In the genomic region with DNA sequence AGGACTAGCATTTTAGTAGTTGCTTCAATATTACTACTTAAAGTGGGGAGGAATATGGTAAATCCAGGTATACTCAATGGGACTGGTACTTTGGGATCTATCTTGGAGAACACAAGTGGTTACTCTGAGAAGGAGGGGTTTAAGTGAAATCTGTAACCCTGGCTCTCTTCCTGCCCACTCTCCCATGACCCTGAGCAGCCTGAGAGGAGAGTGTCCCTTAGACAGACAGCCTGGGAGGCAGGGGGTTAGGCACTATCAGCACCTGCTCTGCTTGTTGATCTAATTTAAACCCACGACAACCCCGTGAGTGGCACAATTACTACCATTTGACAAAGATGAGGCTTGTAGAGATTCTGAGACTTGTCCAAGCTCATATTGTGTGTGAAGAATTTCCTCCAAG, we compare ENCODE assay signal across 3 cellular contexts.
"Had no signal": no experiment of that assay in that cellular context is flagged by ENCODE, and none has a peak within 500 bp of the region (broad histone marks: within the 10 kb centered on the region; RNA-seq: fewer than 3 reads in every experiment).

No MANE protein-coding gene starts in this region.

- DNase-seq: H9, HCEC 1CT had no signal

- H3K4me3 ChIP-seq: GM23338 had no signal

- H2AFZ ChIP-seq: GM23338 had no signal

- ATAC-seq: GM23338 had no signal

- H3K4me2 ChIP-seq: GM23338 had no signal
